Comparison of ENCODE assay signal across 15 cellular contexts in genomic region chr6:12716298-12716853, GRCh38. TPM values are rescaled to one million over a fixed set of nuclear protein-coding genes. Genes with fewer than 3 reads are reported as not detected.
DNase-seq lines count a peak whose midpoint lies in the region; ATAC-seq and TF ChIP-seq lines count a peak whose summit lies in the region.
"Had no signal": no experiment of that assay in that cellular context is flagged by ENCODE, and none has a peak within 500 bp of the region (broad histone marks: within the 10 kb centered on the region; RNA-seq: fewer than 3 reads in every experiment).

PHACTR1 (plus strand) TSS chr6:12716767.

- no peak within 1 kb of the TSS for H3K4me3 ChIP-seq in OCI-LY7 (ENCODE audit: low read depth, low read length, poor library complexity, severe bottlenecking)
- H3K4me3 ChIP-seq: thyroid gland had no signal

- TF ChIP-seq CTCF in OCI-LY7 (conservative IDR thresholded peaks at IDR 0.05; ENCODE audit: low read length): no peak
- no peak for TF ChIP-seq CTCF in mesothelial cell of epicardium (IDR thresholded peaks at IDR 0.05; ENCODE audit: unreplicated experiment)

- H3K4me3 Mint-ChIP-seq in mesothelial cell of epicardium: no peak within 1 kb of the TSS

- peaks cover 20% of the 10 kb centered on the region for H3K4me1 Mint-ChIP-seq in mesothelial cell of epicardium

- ATAC-seq in Right ventricle myocardium inferior: no peak
- no peak for ATAC-seq in GM19023 (IDR thresholded peaks at IDR 0.05; ENCODE audit: unreplicated experiment)
- ATAC-seq in GM21515 (IDR thresholded peaks at IDR 0.05; ENCODE audit: unreplicated experiment): no peak
- ATAC-seq in GM18907 (IDR thresholded peaks at IDR 0.05; ENCODE audit: unreplicated experiment): no peak
- ATAC-seq: HCT116 had no signal

- H3K27ac ChIP-seq in OCI-LY7 (ENCODE audit: low read depth, low read length, poor library complexity, severe bottlenecking): no peak within 1 kb of the TSS
- H3K27ac ChIP-seq: thyroid gland, WERI-Rb-1 had no signal

- CTCF ChIA-PET in OCI-LY7 (lab: Charles Lee; ENCODE audit: unreplicated experiment): no interaction called here

- H3K79me2 ChIP-seq in OCI-LY7 (ENCODE audit: insufficient read depth, low read depth, low read length): no peaks in the 10 kb centered on the region

- H3K9me2 ChIP-seq in OCI-LY7 (ENCODE audit: insufficient read depth, low read length): no peaks in the 10 kb centered on the region

- no peaks in the 10 kb centered on the region for H3K36me3 ChIP-seq in OCI-LY7 (ENCODE audit: insufficient read depth, low read length)
- H3K36me3 ChIP-seq: thyroid gland, WERI-Rb-1 had no signal

- H3K36me3 Mint-ChIP-seq in mesothelial cell of epicardium: no peaks in the 10 kb centered on the region

- no peaks in the 10 kb centered on the region for H4K20me1 ChIP-seq in OCI-LY7 (ENCODE audit: insufficient read depth, low read length)

- no peak within 1 kb of the TSS for H3K4me2 ChIP-seq in OCI-LY7 (ENCODE audit: low read length)

- H3K27me3 Mint-ChIP-seq in mesothelial cell of epicardium (ENCODE audit: low read depth): peaks cover 41% of the 10 kb centered on the region

- H3K9me3 ChIP-seq in OCI-LY7 (ENCODE audit: low read length): no peaks in the 10 kb centered on the region
- H3K9me3 ChIP-seq: thyroid gland had no signal

- DNase-seq in Ammon's horn (ENCODE audit: low spot score) (peak; percentile 22), OCI-LY7 (ENCODE audit: low spot score) (no peak), Right ventricle myocardium inferior (ENCODE audit: missing footprints) (no peak), mesothelial cell of epicardium (ENCODE audit: low spot score in 2 of 2, unreplicated experiment in 2 of 2) (no peak), posterior vena cava (ENCODE audit: low spot score) (no peak)
- DNase-seq: activated effector memory CD4-positive, alpha-beta T cell treated with anti-CD3 and anti-CD28 coated beads, Interleukin-2, amount 50 U/mL, for 16 hours; Kasumi-1; NCI-H187 treated with DMSO at 0.1 percent for 48 hours; NCI-H774; thyroid gland; WERI-Rb-1 had no signal

- peak within 1 kb of the TSS; percentile 81 for H3K27ac Mint-ChIP-seq in mesothelial cell of epicardium

- no peaks in the 10 kb centered on the region for H3K9me3 Mint-ChIP-seq in mesothelial cell of epicardium

- no peaks in the 10 kb centered on the region for H3K4me1 ChIP-seq in OCI-LY7 (ENCODE audit: insufficient read depth, low read length, poor library complexity, severe bottlenecking)
- H3K4me1 ChIP-seq: thyroid gland had no signal

- intact Hi-C loops in OCI-LY7 (cut with micrococcal nuclease; ENCODE audit: unreplicated experiment): no loop called here
- intact Hi-C loops in Right ventricle myocardium inferior (cut with DNase I): no loop called here
- intact Hi-C loops in posterior vena cava (cut with DNase I): no loop called here

- BruUV-seq in OCI-LY7 (replicated peaks; lab: Mats Ljungman, UMichigan): no TSS peak

- H2AFZ ChIP-seq in OCI-LY7 (ENCODE audit: low read length): no peak within 1 kb of the TSS

- POLR2A ChIA-PET in OCI-LY7 (lab: Charles Lee): interaction anchor here (0.7 to 0.9 kb wide), 2 partner anchors 18 to 1102 kb away, joined by 3 read pairs; no protein-coding TSS in a partner anchor

RNA-seq across cellular contexts. Expression of gene PHACTR1, which starts in this region (rescaled TPM):
- total RNA-seq in OCI-LY7 (2014; rRNA removed; shearing (Covaris generic)): 46.6 and 78.4 TPM in 2 replicates
- total RNA-seq in OCI-LY7 (2022): 15.4 and 25.1 TPM in 2 replicates
- 116 TPM for total RNA-seq in Right ventricle myocardium inferior
- 0.76 to 2.0 TPM (median 1.4 TPM) in 3 replicates for total RNA-seq in mesothelial cell of epicardium
- total RNA-seq in posterior vena cava: 1 to 10 TPM; 6.6 to 9.0 TPM
